28 cellular contexts compared by ENCODE assay signal in the genomic region with DNA sequence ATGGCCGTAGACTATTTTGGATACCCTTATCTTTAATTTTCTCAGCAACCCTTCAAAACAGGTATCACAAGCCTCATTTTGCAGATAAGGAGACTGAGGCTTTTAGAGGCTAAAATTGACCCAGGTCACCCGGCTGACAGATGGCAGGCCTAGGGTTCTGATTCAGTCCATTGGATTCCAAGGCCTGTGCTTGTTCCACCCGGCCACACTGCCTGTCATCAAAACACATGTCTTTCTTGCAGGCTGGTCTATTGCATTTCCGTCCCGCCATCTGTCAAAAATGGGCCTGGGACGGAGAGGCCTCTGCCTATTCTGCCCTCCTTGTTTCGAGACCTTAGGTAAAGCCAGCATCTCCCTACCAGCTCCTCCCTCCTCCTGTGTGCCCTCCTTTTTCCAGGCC. TPM values are rescaled to one million over a fixed set of nuclear protein-coding genes. Genes with fewer than 3 reads are reported as not detected.
DNase-seq lines count a peak whose midpoint lies in the region; ATAC-seq, FAIRE-seq and TF ChIP-seq lines count a peak whose summit lies in the region.
"Had no signal": no experiment of that assay in that cellular context is flagged by ENCODE, and none has a peak within 500 bp of the region (broad histone marks: within the 10 kb centered on the region; RNA-seq: fewer than 3 reads in every experiment).

No MANE protein-coding gene starts in this region.

- FAIRE-seq in K562 (lab: Jason Lieb, UNC): no peak
- FAIRE-seq: A204.1 had no signal

- no peak for TF ChIP-seq EP300 in K562 (IDR thresholded peaks at IDR 0.05; ENCODE audit: low read length)

- no peak for ATAC-seq in left ventricle myocardium superior
- ATAC-seq in K562: no peak
- ATAC-seq in thoracic aorta (ENCODE audit: insufficient number of reproducible peaks, low FRiP score, low read depth): no peak
- ATAC-seq: activated naive CD8-positive, alpha-beta T cell treated with anti-CD3 and anti-CD28 coated beads, Interleukin-2, amount 50 U/mL, for 24 hours; activated T-cell treated with anti-CD3 and anti-CD28 coated beads, Interleukin-2, amount 50 U/mL, for 4 hours; CD8-positive, alpha-beta T cell; naive thymus-derived CD4-positive, alpha-beta T cell had no signal

- POLR2A ChIA-PET in K562 (lab: Yijun Ruan, JAX): interaction anchor here (0.6 to 5.1 kb wide), 3 partner anchors 10 to 217 kb away, joined by 3 to 30 read pairs (median 4); a partner anchor contains a TSS

- BruUV-seq in K562 (replicated peaks; lab: Mats Ljungman, UMichigan): no TSS peak

- H3K27ac ChIP-seq in cardiac muscle cell (peak overlapping the region; percentile 99), K562 (ENCODE audit: extremely low read depth, low read depth, low read length) (no peak overlapping the region), muscle layer of duodenum (ENCODE audit: low read length) (peak overlapping the region; percentile 88), thoracic aorta (peak overlapping the region; percentile 40 to 99), adrenal gland (peak overlapping the region in 1 of 5 donors; percentile 18)
- H3K27ac ChIP-seq: HL-60 had no signal

- H3K4me3 ChIP-seq in cardiac muscle cell (no peak overlapping the region), K562 (no peak overlapping the region), muscle layer of duodenum (ENCODE audit: low read depth in 1 of 2, low read length in 2 of 2) (no peak overlapping the region), thoracic aorta (no peak overlapping the region), adrenal gland (no peak overlapping the region)
- H3K4me3 ChIP-seq: spleen had no signal

- in situ Hi-C loops in K562 (cut with MboI): no loop called here

- WGBS in K562 (ENCODE audit: insufficient coverage, low coverage, missing lambda C conversion rate): 55% methylated on average over 7 of the region's 7 CpGs
- 90 to 96% (median 90%) methylated on average over 7 of the region's 7 CpGs for WGBS in adrenal gland, 4 donors

- no peak for TF ChIP-seq POLR2A in K562 (conservative IDR thresholded peaks at IDR 0.05)
- no peak for TF ChIP-seq POLR2A in adrenal gland (IDR thresholded peaks at IDR 0.05)

- H3K36me3 ChIP-seq in cardiac muscle cell (peaks cover 6% of the 10 kb centered on the region), K562 (ENCODE audit: control insufficient read depth, insufficient read depth, low read length) (peaks cover 20% of the 10 kb centered on the region), muscle layer of duodenum (ENCODE audit: control insufficient read depth in 1 of 2, insufficient read depth in 2 of 2, low read length in 2 of 2) (peaks cover 5 to 13% of the 10 kb centered on the region in 2 donors), thoracic aorta (no peaks in the 10 kb centered on the region), adrenal gland (replicated peaks in 1 of 2) (no peaks in the 10 kb centered on the region)

- no peak for TF ChIP-seq RAD21 in K562 (CRISPR knock-in tag; conservative IDR thresholded peaks at IDR 0.05 in 1 of 2, IDR thresholded peaks at IDR 0.05 in 1 of 2)

- no peak overlapping the region; the same call in 1 of the 2 replicates for H3K4me2 ChIP-seq in K562 (ENCODE audit: insufficient read depth, low read length)

- H3K4me1 ChIP-seq in cardiac muscle cell (ENCODE audit: low read depth): peaks cover 79% of the 10 kb centered on the region
- H3K4me1 ChIP-seq in K562 (replicated peaks in 1 of 2; ENCODE audit: control insufficient read depth in 2 of 2, insufficient read depth in 2 of 2, low read length in 2 of 2): peaks cover 56 to 67% of the 10 kb centered on the region in 2 experiments
- H3K4me1 ChIP-seq in muscle layer of duodenum (ENCODE audit: control insufficient read depth in 1 of 2, insufficient read depth in 2 of 2, low read length in 2 of 2): peaks cover 23 to 82% of the 10 kb centered on the region in 2 donors
- H3K4me1 ChIP-seq in thoracic aorta (ENCODE audit: control insufficient read depth in 1 of 2, low read depth in 2 of 2): peaks cover 56 to 94% of the 10 kb centered on the region in 2 donors
- peaks cover 0 to 29% of the 10 kb centered on the region in 2 donors for H3K4me1 ChIP-seq in adrenal gland (replicated peaks in 1 of 2)

- no peak overlapping the region for H2AFZ ChIP-seq in K562 (ENCODE audit: low read depth, low read length)

- H3K79me2 ChIP-seq in K562 (ENCODE audit: control insufficient read depth, insufficient read depth, low read length): no peaks in the 10 kb centered on the region; the same call in 2 of the 3 replicates

- intact Hi-C loops in left ventricle myocardium superior (cut with micrococcal nuclease) (no loop called here), K562 (cut with micrococcal nuclease) (no loop called here), adrenal gland (cut with DNase I) (no loop called here)

- H3K9me3 ChIP-seq in cardiac muscle cell (ENCODE audit: low read depth) (no peaks in the 10 kb centered on the region), K562 (replicated peaks; ENCODE audit: control insufficient read depth, insufficient read depth, low read depth, low read length) (no peaks in the 10 kb centered on the region), muscle layer of duodenum (ENCODE audit: control insufficient read depth in 1 of 2, low read length in 2 of 2) (no peaks in the 10 kb centered on the region), thoracic aorta (no peaks in the 10 kb centered on the region), adrenal gland (replicated peaks in 1 of 3) (no peaks in the 10 kb centered on the region)
- H3K9me3 ChIP-seq: spleen had no signal

- TF ChIP-seq CTCF in cardiac muscle cell (IDR thresholded peaks at IDR 0.05; ENCODE audit: low read depth, low read length) (no peak), K562 (IDR thresholded peaks at IDR 0.05 in 2 of 3, conservative IDR thresholded peaks at IDR 0.05 in 1 of 3; ENCODE audit: insufficient read depth in 2 of 3, low read depth in 1 of 3, low read length in 3 of 3) (no peak), thoracic aorta (IDR thresholded peaks at IDR 0.05) (no peak), adrenal gland (IDR thresholded peaks at IDR 0.05) (no peak)

- no peaks in the 10 kb centered on the region for H4K20me1 ChIP-seq in K562 (replicated peaks; ENCODE audit: control insufficient read depth, insufficient read depth, low read length)

- 0 out of 4 replicates have a peak overlapping the region, but pooled peaks of 1 of the 2 experiments have one; percentile 57 for H3K9ac ChIP-seq in K562 (ENCODE audit: insufficient read depth in 1 of 2, low read depth in 2 of 2, low read length in 2 of 2)

- no peaks in the 10 kb centered on the region for H3K27me3 ChIP-seq in cardiac muscle cell
- H3K27me3 ChIP-seq in K562 (ENCODE audit: control insufficient read depth in 2 of 2, insufficient read depth in 2 of 2, low read length in 2 of 2): no peaks in the 10 kb centered on the region
- H3K27me3 ChIP-seq in muscle layer of duodenum (ENCODE audit: low read depth, low read length): no peaks in the 10 kb centered on the region
- H3K27me3 ChIP-seq in thoracic aorta (replicated peaks; ENCODE audit: insufficient read depth): no peaks in the 10 kb centered on the region
- no peaks in the 10 kb centered on the region for H3K27me3 ChIP-seq in adrenal gland
- H3K27me3 ChIP-seq: spleen had no signal

- H3K9me1 ChIP-seq in K562 (ENCODE audit: control insufficient read depth, insufficient read depth, low read length): no peaks in the 10 kb centered on the region

- DNase-seq in cardiac muscle cell (ENCODE audit: low read depth in 1 of 2, low spot score in 1 of 2): no peak
- DNase-seq in left ventricle myocardium superior: no peak
- DNase-seq in K562 (ENCODE audit: extremely low read depth in 1 of 4, low spot score in 3 of 4): peak in 1 of 4 experiments; percentile 33
- no peak for DNase-seq in thoracic aorta (ENCODE audit: low spot score)
- DNase-seq in activated CD4-positive, CD25-positive, alpha-beta regulatory T cell treated with anti-CD3 and anti-CD28 coated beads, Interleukin-2, amount 50 U/mL, for 72 hours: no peak
- DNase-seq in adrenal gland: no peak
- DNase-seq in activated naive CD4-positive, alpha-beta T cell (lab: John Stamatoyannopoulos, UW): no peak
- DNase-seq: activated CD4-positive, alpha-beta T cell treated with anti-CD3 and anti-CD28 coated beads, Interleukin-2, amount 50 U/mL, for 1 hour; activated gamma-delta T cell treated with Interleukin-2 at 50 U/mL for 16 hours; activated naive CD8-positive, alpha-beta T cell treated with anti-CD3 and anti-CD28 coated beads, Interleukin-2, amount 50 U/mL, for 24 hours; activated T-cell treated with anti-CD3 and anti-CD28 coated beads, Interleukin-2, amount 50 U/mL, for 4 hours; CD8-positive, alpha-beta T cell; effector CD8-positive, alpha-beta T cell; head of caudate nucleus; Kasumi-1; kidney glomerular epithelial cell; naive thymus-derived CD4-positive, alpha-beta T cell; NCI-H146; spleen; stimulated activated CD4-positive, alpha-beta T cell treated with anti-CD3 and anti-CD28 coated beads, Interleukin-2, amount 100 ng/mL, for 48 hours; T1000 had no signal

- CTCF ChIA-PET in K562 (lab: Yijun Ruan, JAX; ENCODE audit: low intra/inter-chr PET ratio): no interaction called here

RNA-seq across cellular contexts. Expression of a gene that starts 8.1 kb away (rescaled TPM):
- total RNA-seq in cardiac muscle cell (133 and 217 TPM in 2 replicates), left ventricle myocardium superior (55.8 TPM), K562 (2014; rRNA removed) (27.1 and 27.8 TPM in 2 replicates), K562 (2014; rRNA removed; fragmentation: Illumina TruSeq; extraction: Trizol) (29.1 and 30.4 TPM in 2 replicates), K562 (2015; rRNA removed; fragmentation: Illumina TruSeq; extraction: Trizol) (29.4 and 32.1 TPM in 2 replicates), K562 (2021) (37.4 and 43.1 TPM in 2 replicates), thoracic aorta (10 to 100 TPM; 63.8 to 79.2 TPM), adrenal gland (10 to 100 TPM; 14.2 to 25.5 (median 20.3) TPM)
- polyA plus RNA-seq in cardiac muscle cell (186 and 330 TPM in 2 replicates), K562 (2011; rRNA removed) (26.7 and 27.9 TPM in 2 replicates), K562 (2014; fragmentation: Illumina TruSeq; extraction: Trizol) (20.3 and 25.5 TPM in 2 replicates), K562 (2014; fragmentation: Nextera tagmentation; extraction: Ambion mirVana) (10 to 100 TPM; 11.8 to 12.3 TPM), K562 (2014; rRNA removed) (27.2 and 28.2 TPM in 2 replicates), adrenal gland (10 to 100 TPM; 12.0 to 24.5 (median 20.9) TPM)
- 19.1 and 21.1 TPM in 2 replicates for total RNA-seq in K562 (2011; cell fraction: chromatin; rRNA removed; ENCODE audit: low replicate concordance)
- 18.6 and 23.8 TPM in 2 replicates for total RNA-seq in K562 (2011; cell fraction: nucleolus; rRNA removed)
- 30.2 and 44.3 TPM in 2 replicates for total RNA-seq in K562 (2011; cell fraction: nucleoplasm; rRNA removed)
- 12.9 and 15.5 TPM in 2 replicates for polyA plus RNA-seq in K562 (2011; cell fraction: cytosol; rRNA removed)
- 17.8 and 18.7 TPM in 2 replicates for polyA plus RNA-seq in K562 (2011; cell fraction: nucleus; rRNA removed)
- 20.1 and 23.2 TPM in 2 replicates for polyA plus RNA-seq in K562 (2012)
- polyA minus RNA-seq in K562 (2011; rRNA and poly(A)+ RNA removed): 18.1 and 20.4 TPM in 2 replicates
- 15.7 TPM in 2 replicates for polyA minus RNA-seq in K562 (2011; cell fraction: cytosol; rRNA and poly(A)+ RNA removed)
- 6.6 and 16.3 TPM in 2 replicates for polyA minus RNA-seq in K562 (2011; cell fraction: nucleus; rRNA and poly(A)+ RNA removed)

RNA-seq across cellular contexts. Expression of a gene that starts 9.1 kb away (rescaled TPM):
- total RNA-seq in cardiac muscle cell: 8.2 and 9.6 TPM in 2 replicates
- polyA plus RNA-seq in cardiac muscle cell: 12.5 and 14.6 TPM in 2 replicates
- total RNA-seq in left ventricle myocardium superior: 169 TPM
- total RNA-seq in K562 (2011; cell fraction: chromatin; rRNA removed; ENCODE audit: low replicate concordance): 0.76 and 1.0 TPM in 2 replicates
- 0.79 and 0.83 TPM in 2 replicates for total RNA-seq in K562 (2011; cell fraction: nucleolus; rRNA removed)
- 0.44 and 0.84 TPM in 2 replicates for total RNA-seq in K562 (2011; cell fraction: nucleoplasm; rRNA removed)
- 0.08 TPM in 1 of 2 replicates, not detected in the other for total RNA-seq in K562 (2014; rRNA removed)
- 0.36 and 0.38 TPM in 2 replicates for total RNA-seq in K562 (2014; rRNA removed; fragmentation: Illumina TruSeq; extraction: Trizol)
- 0.26 and 0.47 TPM in 2 replicates for total RNA-seq in K562 (2015; rRNA removed; fragmentation: Illumina TruSeq; extraction: Trizol)
- total RNA-seq in K562 (2021): 0.33 and 0.56 TPM in 2 replicates
- polyA plus RNA-seq in K562 (2011; rRNA removed): 0.04 TPM in 2 replicates
- polyA plus RNA-seq in K562 (2011; cell fraction: cytosol; rRNA removed): 0.03 TPM in 1 of 2 replicates, not detected in the other
- polyA plus RNA-seq in K562 (2011; cell fraction: nucleus; rRNA removed): 0.22 and 0.38 TPM in 2 replicates
- 0.35 and 1.3 TPM in 2 replicates for polyA plus RNA-seq in K562 (2012)
- polyA plus RNA-seq in K562 (2014; fragmentation: Illumina TruSeq; extraction: Trizol): 0.16 and 0.17 TPM in 2 replicates
- polyA plus RNA-seq in K562 (2014; fragmentation: Nextera tagmentation; extraction: Ambion mirVana): under 1 TPM; 0.01 to 0.03 TPM
- polyA plus RNA-seq in K562 (2014; rRNA removed): 0.05 and 0.15 TPM in 2 replicates
- polyA minus RNA-seq in K562 (2011; rRNA and poly(A)+ RNA removed): 0.06 and 0.07 TPM in 2 replicates
- not detected in 2 replicates for polyA minus RNA-seq in K562 (2011; cell fraction: cytosol; rRNA and poly(A)+ RNA removed)
- polyA minus RNA-seq in K562 (2011; cell fraction: nucleus; rRNA and poly(A)+ RNA removed): 0.54 and 1.6 TPM in 2 replicates
- 10 to 100 TPM; 30.1 to 57.1 TPM for total RNA-seq in thoracic aorta
- 10 to 100 TPM in 7 of 8 donors, 1 to 10 TPM in 1; 10.0 to 41.0 (median 12.7) TPM for total RNA-seq in adrenal gland
- 10 to 100 TPM in 1 of 3 donors, 1 to 10 TPM in 2; 5.3 to 30.4 (median 6.5) TPM for polyA plus RNA-seq in adrenal gland

RNA-seq across cellular contexts. Expression of a gene that starts 19.2 kb away (rescaled TPM):
- not detected in 2 replicates for total RNA-seq in cardiac muscle cell
- not detected in 2 replicates for polyA plus RNA-seq in cardiac muscle cell
- not detected for total RNA-seq in left ventricle myocardium superior
- not detected in 2 replicates for total RNA-seq in K562 (2011; cell fraction: chromatin; rRNA removed; ENCODE audit: low replicate concordance)
- total RNA-seq in K562 (2011; cell fraction: nucleolus; rRNA removed): not detected in 2 replicates
- total RNA-seq in K562 (2011; cell fraction: nucleoplasm; rRNA removed): not detected in 2 replicates
- not detected in 2 replicates for total RNA-seq in K562 (2014; rRNA removed)
- not detected in 2 replicates for total RNA-seq in K562 (2014; rRNA removed; fragmentation: Illumina TruSeq; extraction: Trizol)
- not detected in 2 replicates for total RNA-seq in K562 (2015; rRNA removed; fragmentation: Illumina TruSeq; extraction: Trizol)
- 0.65 TPM in 1 of 2 replicates, not detected in the other for total RNA-seq in K562 (2021)
- polyA plus RNA-seq in K562 (2011; rRNA removed): not detected in 2 replicates
- polyA plus RNA-seq in K562 (2011; cell fraction: cytosol; rRNA removed): not detected in 2 replicates
- polyA plus RNA-seq in K562 (2011; cell fraction: nucleus; rRNA removed): not detected in 2 replicates
- not detected in 2 replicates for polyA plus RNA-seq in K562 (2012)
- not detected in 2 replicates for polyA plus RNA-seq in K562 (2014; fragmentation: Illumina TruSeq; extraction: Trizol)
- not detected for polyA plus RNA-seq in K562 (2014; fragmentation: Nextera tagmentation; extraction: Ambion mirVana)
- not detected in 2 replicates for polyA plus RNA-seq in K562 (2014; rRNA removed)
- not detected in 2 replicates for polyA minus RNA-seq in K562 (2011; rRNA and poly(A)+ RNA removed)
- polyA minus RNA-seq in K562 (2011; cell fraction: cytosol; rRNA and poly(A)+ RNA removed): not detected in 2 replicates
- polyA minus RNA-seq in K562 (2011; cell fraction: nucleus; rRNA and poly(A)+ RNA removed): not detected in 2 replicates
- not detected for total RNA-seq in thoracic aorta
- total RNA-seq in adrenal gland: under 1 TPM in 1 of 8 donors, not detected in 7; 0.79 TPM
- 1 to 10 TPM in 2 of 3 donors, not detected in 1; 1.3 to 4.5 TPM for polyA plus RNA-seq in adrenal gland
- total RNA-seq: CD8-positive, alpha-beta T cell; epithelial cell of proximal tubule; naive thymus-derived CD4-positive, alpha-beta T cell; NCI-H460; osteocyte; spleen; temporal lobe had no signal
- polyA plus RNA-seq: naive thymus-derived CD4-positive, alpha-beta T cell had no signal

RNA-seq across cellular contexts. Expression of a gene that starts 23.9 kb away (rescaled TPM):
- total RNA-seq in cardiac muscle cell (16.9 and 41.2 TPM in 2 replicates), left ventricle myocardium superior (7.5 TPM), K562 (2014; rRNA removed) (6.9 and 7.1 TPM in 2 replicates), K562 (2014; rRNA removed; fragmentation: Illumina TruSeq; extraction: Trizol) (3.4 and 4.1 TPM in 2 replicates), K562 (2015; rRNA removed; fragmentation: Illumina TruSeq; extraction: Trizol) (10.0 and 10.8 TPM in 2 replicates), K562 (2021) (11.2 and 11.6 TPM in 2 replicates), thoracic aorta (10 to 100 TPM; 17.7 to 32.4 TPM), adrenal gland (10 to 100 TPM in 7 of 8 donors, 1 to 10 TPM in 1; 7.7 to 36.1 (median 24.3) TPM)
- polyA plus RNA-seq in cardiac muscle cell (28.3 and 45.9 TPM in 2 replicates), K562 (2011; rRNA removed) (8.0 and 25.4 TPM in 2 replicates), K562 (2014; fragmentation: Illumina TruSeq; extraction: Trizol) (9.0 and 9.5 TPM in 2 replicates), K562 (2014; fragmentation: Nextera tagmentation; extraction: Ambion mirVana) (under 1 TPM; 0.37 to 0.59 TPM), K562 (2014; rRNA removed) (12.3 and 13.2 TPM in 2 replicates), adrenal gland (100 to 1,000 TPM in 1 of 3 donors, 10 to 100 TPM in 1, 1 to 10 TPM in 1; 5.4 to 100 (median 39.4) TPM)
- 12.9 and 33.6 TPM in 2 replicates for total RNA-seq in K562 (2011; cell fraction: chromatin; rRNA removed; ENCODE audit: low replicate concordance)
- total RNA-seq in K562 (2011; cell fraction: nucleolus; rRNA removed): 15.5 and 22.3 TPM in 2 replicates
- total RNA-seq in K562 (2011; cell fraction: nucleoplasm; rRNA removed): 11.8 and 13.5 TPM in 2 replicates
- polyA plus RNA-seq in K562 (2011; cell fraction: cytosol; rRNA removed): 10.9 and 18.6 TPM in 2 replicates
- polyA plus RNA-seq in K562 (2011; cell fraction: nucleus; rRNA removed): 111 and 184 TPM in 2 replicates
- polyA plus RNA-seq in K562 (2012): 14.5 and 45.8 TPM in 2 replicates
- polyA minus RNA-seq in K562 (2011; rRNA and poly(A)+ RNA removed): 6.1 and 8.4 TPM in 2 replicates
- 5.0 and 9.4 TPM in 2 replicates for polyA minus RNA-seq in K562 (2011; cell fraction: cytosol; rRNA and poly(A)+ RNA removed)
- polyA minus RNA-seq in K562 (2011; cell fraction: nucleus; rRNA and poly(A)+ RNA removed): 17.9 and 45.7 TPM in 2 replicates

RNA-seq across cellular contexts. Expression of a gene that starts 26.4 kb away (rescaled TPM):
- total RNA-seq in cardiac muscle cell (0.15 and 0.21 TPM in 2 replicates), left ventricle myocardium superior (5.2 TPM), K562 (2014; rRNA removed) (0.08 and 0.09 TPM in 2 replicates), K562 (2014; rRNA removed; fragmentation: Illumina TruSeq; extraction: Trizol) (0.22 and 0.29 TPM in 2 replicates), K562 (2015; rRNA removed; fragmentation: Illumina TruSeq; extraction: Trizol) (0.11 and 0.22 TPM in 2 replicates), K562 (2021) (0.74 and 0.89 TPM in 2 replicates), thoracic aorta (under 1 TPM; 0.21 to 0.54 TPM), adrenal gland (1 to 10 TPM in 4 of 8 donors, under 1 TPM in 3, not detected in 1; 0.36 to 3.6 (median 1.0) TPM)
- polyA plus RNA-seq in cardiac muscle cell (0.05 TPM in 1 of 2 replicates, not detected in the other), K562 (2011; rRNA removed) (0.06 and 0.16 TPM in 2 replicates), K562 (2014; fragmentation: Illumina TruSeq; extraction: Trizol) (0.25 and 0.29 TPM in 2 replicates), K562 (2014; fragmentation: Nextera tagmentation; extraction: Ambion mirVana) (under 1 TPM in 1 of 2 experiments, not detected in 1; 0.08 TPM), K562 (2014; rRNA removed) (0.08 and 0.09 TPM in 2 replicates), adrenal gland (10 to 100 TPM in 2 of 3 donors, 1 to 10 TPM in 1; 1.8 to 19.4 (median 10.3) TPM)
- total RNA-seq in K562 (2011; cell fraction: chromatin; rRNA removed; ENCODE audit: low replicate concordance): 0.37 and 0.58 TPM in 2 replicates
- 0.53 and 0.67 TPM in 2 replicates for total RNA-seq in K562 (2011; cell fraction: nucleolus; rRNA removed)
- 0.23 and 0.59 TPM in 2 replicates for total RNA-seq in K562 (2011; cell fraction: nucleoplasm; rRNA removed)
- polyA plus RNA-seq in K562 (2011; cell fraction: cytosol; rRNA removed): 0.09 and 0.15 TPM in 2 replicates
- polyA plus RNA-seq in K562 (2011; cell fraction: nucleus; rRNA removed): 0.17 and 0.68 TPM in 2 replicates
- polyA plus RNA-seq in K562 (2012): 0.32 and 0.42 TPM in 2 replicates
- polyA minus RNA-seq in K562 (2011; rRNA and poly(A)+ RNA removed): 0.09 and 0.49 TPM in 2 replicates
- polyA minus RNA-seq in K562 (2011; cell fraction: cytosol; rRNA and poly(A)+ RNA removed): 0.19 and 0.27 TPM in 2 replicates
- polyA minus RNA-seq in K562 (2011; cell fraction: nucleus; rRNA and poly(A)+ RNA removed): 0.33 and 0.40 TPM in 2 replicates
- polyA plus RNA-seq: naive thymus-derived CD4-positive, alpha-beta T cell had no signal
